8 cellular contexts compared by ENCODE assay signal in the genomic region with DNA sequence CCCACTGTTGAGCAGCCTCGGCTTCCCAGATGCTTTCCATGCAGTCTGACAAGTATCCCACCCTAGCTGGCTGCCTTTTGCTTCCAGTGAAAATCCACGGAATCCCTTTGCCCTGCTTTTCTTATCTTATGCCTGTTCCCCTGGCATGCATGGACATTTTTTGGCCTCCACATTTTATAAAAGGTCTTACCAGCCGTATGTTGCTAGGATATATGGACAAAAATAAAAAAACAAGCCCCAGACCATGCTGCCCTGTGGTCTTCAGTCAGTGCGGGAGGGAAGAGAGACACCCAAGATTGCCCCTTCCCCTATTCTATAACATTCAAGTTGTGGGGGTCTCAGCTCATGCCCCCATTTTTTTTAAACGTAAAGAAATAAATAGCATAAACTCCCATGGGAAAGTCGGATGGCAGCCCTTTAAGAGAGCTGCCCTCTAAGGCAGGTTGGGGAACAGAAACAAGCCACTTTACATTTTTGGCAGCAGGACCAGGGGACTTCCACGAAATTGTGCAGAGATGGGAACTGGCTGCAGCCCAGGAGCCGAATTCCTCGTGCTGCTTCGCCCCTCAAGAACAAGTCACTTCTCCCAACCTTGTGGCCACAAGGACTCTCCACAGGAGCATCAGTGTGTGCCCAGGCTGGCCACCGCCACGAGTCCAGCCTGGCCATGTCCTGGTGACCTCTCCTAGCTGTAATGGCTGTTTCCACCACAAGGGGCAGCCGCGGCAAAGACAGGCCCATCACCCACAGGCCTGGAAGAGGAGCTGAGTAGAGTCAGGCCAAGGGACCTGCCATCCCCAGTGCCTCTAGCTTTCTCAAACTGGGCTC.
DNase-seq lines count a peak whose midpoint lies in the region; ATAC-seq, FAIRE-seq and TF ChIP-seq lines count a peak whose summit lies in the region.

No MANE protein-coding gene starts in this region.

- intact Hi-C loops in breast epithelium (cut with DNase I; ENCODE audit: low total_unique reads) (no loop called here), kidney (cut with DNase I) (no loop called here)

- no peak overlapping the region for H3K4me2 ChIP-seq in SU-DHL-6 (ENCODE audit: low read depth, low read length, poor library complexity, severe bottlenecking)

- H4K20me1 ChIP-seq in SU-DHL-6 (ENCODE audit: low read depth, low read length), result no peaks in the 10 kb centered on the region

- no peak for TF ChIP-seq POLR2A in breast epithelium (IDR thresholded peaks at IDR 0.05)

- H3K79me2 ChIP-seq in SU-DHL-6 (ENCODE audit: insufficient read depth, low read length), result no peaks in the 10 kb centered on the region

- peak; percentile 7 for DNase-seq in NCI-H345 (lab: John Stamatoyannopoulos, UW)
- no peak for DNase-seq in NCI-H345 treated with DMSO at 0.1 percent for 48 hours (lab: John Stamatoyannopoulos, UW; ENCODE audit: unreplicated experiment)
- DNase-seq in breast epithelium (ENCODE audit: low spot score in 2 of 2), result peak; percentile 57 to 63
- peak; percentile 87 for DNase-seq in kidney
- DNase-seq in stimulated activated CD4-positive, alpha-beta T cell treated with anti-CD3 and anti-CD28 coated beads, Interleukin-2, amount 100 ng/mL, for 4 hours (ENCODE audit: low read depth), result peak; percentile 5
- DNase-seq in NCI-H2171 (lab: John Stamatoyannopoulos, UW), result no peak

- H3K9me3 ChIP-seq in SU-DHL-6 (ENCODE audit: insufficient read depth, low read length), result no peaks in the 10 kb centered on the region
- H3K9me3 ChIP-seq in breast epithelium, result no peaks in the 10 kb centered on the region
- H3K9me3 ChIP-seq in kidney (ENCODE audit: control insufficient read depth in 1 of 2, low read length in 2 of 2), result no peaks in the 10 kb centered on the region

- H3K4me3 ChIP-seq in SU-DHL-6 (ENCODE audit: insufficient read depth, low read length, poor library complexity, severe bottlenecking) (no peak overlapping the region), breast epithelium (no peak overlapping the region), kidney (ENCODE audit: low read length in 2 of 2) (no peak overlapping the region)

- no peak for FAIRE-seq in kidney (lab: Jason Lieb, UNC)

- H3K9ac ChIP-seq in SU-DHL-6 (ENCODE audit: low read length) (no peak overlapping the region), kidney (ENCODE audit: low read length in 2 of 2) (no peak overlapping the region)

- H3K36me3 ChIP-seq in SU-DHL-6 (ENCODE audit: low read length), result no peaks in the 10 kb centered on the region
- no peaks in the 10 kb centered on the region for H3K36me3 ChIP-seq in breast epithelium
- no peaks in the 10 kb centered on the region for H3K36me3 ChIP-seq in kidney (ENCODE audit: control insufficient read depth in 1 of 2, insufficient read depth in 2 of 2, low read length in 2 of 2)

- H3K9me2 ChIP-seq in SU-DHL-6 (replicated peaks; ENCODE audit: insufficient read depth, low read length), result no peaks in the 10 kb centered on the region

- H3K27me3 ChIP-seq in SU-DHL-6 (ENCODE audit: low read length) (no peaks in the 10 kb centered on the region), breast epithelium (no peaks in the 10 kb centered on the region)

- H3K4me1 ChIP-seq in breast epithelium, result no peaks in the 10 kb centered on the region
- H3K4me1 ChIP-seq in kidney (ENCODE audit: control insufficient read depth in 1 of 2, insufficient read depth in 1 of 2, low read depth in 1 of 2, low read length in 2 of 2), result peaks cover 8 to 15% of the 10 kb centered on the region in 2 donors

- no peak overlapping the region for H3K27ac ChIP-seq in SU-DHL-6 (ENCODE audit: low read depth, low read length)
- H3K27ac ChIP-seq in breast epithelium, result no peak overlapping the region
- no peak overlapping the region for H3K27ac ChIP-seq in kidney (ENCODE audit: low read depth in 2 of 2, low read length in 2 of 2)

- TF ChIP-seq CTCF in SU-DHL-6 (IDR thresholded peaks at IDR 0.05; ENCODE audit: insufficient read depth, low read length, poor library complexity, severe bottlenecking) (peak; percentile 78), breast epithelium (IDR thresholded peaks at IDR 0.05) (peak; percentile 59 to 68 (median 66)), kidney (IDR thresholded peaks at IDR 0.05; ENCODE audit: borderline replicate concordance, extremely low read depth, insufficient read depth) (peak; percentile 83)

- no peak overlapping the region for H2AFZ ChIP-seq in SU-DHL-6 (ENCODE audit: low read depth, low read length, severe bottlenecking)

- peak; percentile 73 for ATAC-seq in HG03139 (IDR thresholded peaks at IDR 0.05; ENCODE audit: unreplicated experiment)

- H3F3A ChIP-seq in SU-DHL-6 (ENCODE audit: insufficient read depth), result no peaks in the 10 kb centered on the region

Comparison
In these comparisons a context has a peak if more than half of its experiments do, and no peak if none do; other contexts are left out.
1. DNase-seq: peak in NCI-H345 (single experiment), breast epithelium (2 of 2), kidney (single experiment) and stimulated activated CD4-positive, alpha-beta T cell treated with anti-CD3 and anti-CD28 coated beads, Interleukin-2, amount 100 ng/mL, for 4 hours (single experiment); none in NCI-H345 treated with DMSO at 0.1 percent for 48 hours (single experiment) and NCI-H2171 (single experiment).
2. Peak in every context shown above with its lines, with median percentiles within 50 percentile points of each other: CTCF ChIP-seq.